ENCODE assay signal across 22 cellular contexts in genomic region chr7:1078519-1078918, GRCh38. TPM values are rescaled to one million over a fixed set of nuclear protein-coding genes. Genes with fewer than 3 reads are reported as not detected.
"Had no signal": no experiment of that assay in that cellular context is flagged by ENCODE, and none has a peak within 500 bp of the region (broad histone marks: within the 10 kb centered on the region; RNA-seq: fewer than 3 reads in every experiment).

No MANE protein-coding gene starts in this region.

- H3K9ac ChIP-seq: parathyroid adenoma had no signal

- H3K9me3 Mint-ChIP-seq: dendritic cell treated with granulocyte-macrophage colony-stimulating factor and Interleukin-4, amounts not matched to agents 40 ng/mL and 50 ng/mL, for 4 days; effector memory CD8-positive, alpha-beta T cell; immature natural killer cell; natural killer cell; stimulated activated naive CD8-positive, alpha-beta T cell treated with anti-CD3 and anti-CD28 coated beads, Interleukin-15, amount 100 ng/mL, for 72 hours had no signal

- H3K36me3 Mint-ChIP-seq: immature natural killer cell, natural killer cell had no signal

- H3K4me3 Mint-ChIP-seq: dendritic cell treated with granulocyte-macrophage colony-stimulating factor and Interleukin-4, amounts not matched to agents 40 ng/mL and 50 ng/mL, for 4 days; effector memory CD8-positive, alpha-beta T cell; immature natural killer cell; natural killer cell; stimulated activated naive B cell treated with anti-CD40 and anti-IgM and Interleukin-4, amounts not matched to agents 10 μg/mL and 1 μg/mL and 100 μg/mL, for 72 hours; stimulated activated naive CD8-positive, alpha-beta T cell treated with anti-CD3 and anti-CD28 coated beads, Interleukin-15, amount 100 ng/mL, for 72 hours had no signal

- H3K27me3 ChIP-seq: esophagus muscularis mucosa, foreskin keratinocyte, uterus had no signal

- H2AFZ ChIP-seq: parathyroid adenoma had no signal

- H3K9me3 ChIP-seq: esophagus muscularis mucosa, mucosa of descending colon, psoas muscle, uterus had no signal

- H3K27me3 Mint-ChIP-seq: effector memory CD8-positive, alpha-beta T cell; stimulated activated naive CD8-positive, alpha-beta T cell treated with anti-CD3 and anti-CD28 coated beads, Interleukin-15, amount 100 ng/mL, for 72 hours had no signal

- H3K36me3 ChIP-seq: esophagus muscularis mucosa, uterus had no signal

- H3K4me1 Mint-ChIP-seq: stimulated activated naive CD8-positive, alpha-beta T cell treated with anti-CD3 and anti-CD28 coated beads, Interleukin-15, amount 100 ng/mL, for 72 hours had no signal

- DNase-seq: effector memory CD8-positive, alpha-beta T cell; foreskin keratinocyte; immature natural killer cell; left cardiac atrium; left ventricle myocardium superior; mammary epithelial cell; natural killer cell; psoas muscle; retina; stimulated activated CD4-positive, alpha-beta T cell treated with anti-CD3 and anti-CD28 coated beads, Interleukin-2, amount 100 ng/mL, for 24 hours; stimulated activated CD4-positive, alpha-beta T cell treated with anti-CD3 and anti-CD28 coated beads, Interleukin-4, amount 100 ng/mL, for 4 hours; stimulated activated naive B cell treated with anti-CD40 and anti-IgM and Interleukin-4, amounts not matched to agents 10 μg/mL and 1 μg/mL and 100 μg/mL, for 72 hours; stimulated activated naive CD8-positive, alpha-beta T cell treated with anti-CD3 and anti-CD28 coated beads, Interleukin-15, amount 100 ng/mL, for 72 hours; substantia nigra; trophoblast cell; uterus had no signal

- H3K27ac Mint-ChIP-seq: dendritic cell treated with granulocyte-macrophage colony-stimulating factor and Interleukin-4, amounts not matched to agents 40 ng/mL and 50 ng/mL, for 4 days; effector memory CD8-positive, alpha-beta T cell; natural killer cell; stimulated activated naive B cell treated with anti-CD40 and anti-IgM and Interleukin-4, amounts not matched to agents 10 μg/mL and 1 μg/mL and 100 μg/mL, for 72 hours had no signal

- H3K27ac ChIP-seq: epithelial cell of prostate, foreskin keratinocyte, parathyroid adenoma, psoas muscle had no signal

- H3K4me3 ChIP-seq: esophagus muscularis mucosa, mucosa of descending colon, psoas muscle, uterus had no signal

- H3K4me1 ChIP-seq: parathyroid adenoma, psoas muscle had no signal

- ATAC-seq: effector memory CD8-positive, alpha-beta T cell; foreskin keratinocyte; left cardiac atrium; left ventricle myocardium superior; natural killer cell; psoas muscle; sciatic nerve; stimulated activated naive B cell treated with anti-CD40 and anti-IgM and Interleukin-4, amounts not matched to agents 10 μg/mL and 1 μg/mL and 100 μg/mL, for 72 hours; stimulated activated naive CD8-positive, alpha-beta T cell treated with anti-CD3 and anti-CD28 coated beads, Interleukin-15, amount 100 ng/mL, for 72 hours had no signal

RNA-seq across cellular contexts. Expression of gene GPR146, which starts 34.2 kb away (rescaled TPM):
- total RNA-seq: foreskin keratinocyte had no signal
- polyA plus RNA-seq: foreskin keratinocyte had no signal
